Comparison of ENCODE assay signal across 9 cellular contexts in the genomic region with DNA sequence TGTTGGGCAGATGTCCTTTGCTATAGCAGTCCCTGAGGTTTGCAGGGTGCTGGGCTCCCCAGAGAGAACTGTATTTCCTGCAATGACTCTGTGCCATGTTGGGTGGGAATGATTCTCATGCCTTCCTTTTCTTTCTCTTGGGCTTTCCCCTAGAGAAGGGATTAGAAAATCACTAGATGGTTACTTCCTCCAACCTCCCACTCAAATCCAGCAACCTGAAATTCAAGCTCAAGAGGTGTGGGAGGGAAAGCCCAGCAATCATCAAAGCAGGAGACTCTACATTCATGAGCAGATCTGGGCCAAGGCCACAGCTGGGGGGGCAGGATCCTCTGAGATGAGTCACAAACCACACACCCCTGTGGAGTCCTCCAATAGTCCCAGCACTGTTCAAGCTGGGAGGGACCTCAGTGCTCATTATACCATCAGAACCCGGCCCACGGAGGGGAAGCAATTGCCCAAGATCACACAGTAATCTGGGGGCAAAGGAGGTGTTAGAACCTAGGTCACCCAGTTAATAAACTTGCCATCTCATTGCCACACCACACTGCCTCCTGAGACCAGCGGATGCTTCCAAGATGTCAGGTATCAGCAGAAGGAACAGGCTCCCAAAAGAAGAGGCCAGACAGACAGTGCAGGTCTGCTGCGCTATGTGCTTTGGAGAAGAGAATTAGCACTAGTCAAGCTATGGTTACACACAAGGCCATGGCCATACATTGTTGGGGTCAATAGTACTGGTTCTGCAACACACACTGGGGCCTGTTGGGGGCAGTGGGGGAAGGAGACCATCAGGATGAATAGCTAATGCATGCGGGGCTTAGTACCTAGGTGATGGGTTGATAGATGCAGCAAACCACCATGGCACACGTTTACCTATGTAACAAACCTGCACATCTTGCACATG.
DNase-seq lines count a peak whose midpoint lies in the region; ATAC-seq, FAIRE-seq and TF ChIP-seq lines count a peak whose summit lies in the region.
"Had no signal": no experiment of that assay in that cellular context is flagged by ENCODE, and none has a peak within 500 bp of the region (broad histone marks: within the 10 kb centered on the region; RNA-seq: fewer than 3 reads in every experiment).

No MANE protein-coding gene starts in this region.

- FAIRE-seq in HTR-8/SVneo (lab: Jason Lieb, UNC) = peak; percentile 96
- FAIRE-seq: endothelial cell of umbilical vein had no signal

- no peak overlapping the region for H3K27ac Mint-ChIP-seq in MCF 10A (ENCODE audit: low read depth, unreplicated experiment)
- H3K27ac Mint-ChIP-seq in type B pancreatic cell = peak overlapping the region; percentile 82

- no peaks in the 10 kb centered on the region for H3K27me3 Mint-ChIP-seq in MCF 10A (ENCODE audit: insufficient read depth, unreplicated experiment)
- H3K27me3 Mint-ChIP-seq in type B pancreatic cell = peaks cover 5% of the 10 kb centered on the region

- H3K9me3 Mint-ChIP-seq in MCF 10A (ENCODE audit: unreplicated experiment) (no peaks in the 10 kb centered on the region), type B pancreatic cell (peaks cover 9% of the 10 kb centered on the region)

- H3K4me3 Mint-ChIP-seq in MCF 10A (ENCODE audit: unreplicated experiment) (no peak overlapping the region), type B pancreatic cell (no peak overlapping the region)

- CTCF ChIA-PET in MCF 10A (lab: Yijun Ruan, JAX) = interaction anchor here (0.6 to 10.4 kb wide), 6 partner anchors 70 to 187 kb away, joined by 3 to 97 read pairs (median 4); no protein-coding TSS in a partner anchor

- DNase-seq in GM10266 (ENCODE audit: extremely low spot score) (peak; percentile 54), HTR-8/SVneo (ENCODE audit: insufficient read length, low spot score) (peak; percentile 75), MCF 10A (ENCODE audit: unreplicated experiment) (peak; percentile 69), type B pancreatic cell (ENCODE audit: extremely low spot score, unreplicated experiment) (no peak), DMS153 (lab: John Stamatoyannopoulos, UW) (no peak), nucleus accumbens (lab: John Stamatoyannopoulos, UW) (no peak)

- intact Hi-C loops in MCF 10A (cut with micrococcal nuclease) = no loop called here

- BruUV-seq in MCF 10A (replicated peaks; lab: Mats Ljungman, UMichigan) = no TSS peak

- H3K4me1 Mint-ChIP-seq in MCF 10A (ENCODE audit: insufficient read depth, unreplicated experiment) (no peaks in the 10 kb centered on the region), type B pancreatic cell (ENCODE audit: unreplicated experiment) (peaks cover 13% of the 10 kb centered on the region)

- TF ChIP-seq CTCF in GM10266 (IDR thresholded peaks at IDR 0.05; ENCODE audit: control insufficient read depth, insufficient read depth, low read depth, missing control alignments) = no peak
- no peak for TF ChIP-seq CTCF in MCF 10A (IDR thresholded peaks at IDR 0.05; ENCODE audit: unreplicated experiment)
- no peak for TF ChIP-seq CTCF in type B pancreatic cell (conservative IDR thresholded peaks at IDR 0.05)

- POLR2A ChIA-PET in MCF 10A (lab: Yijun Ruan, JAX) = interaction anchor here (1.5 kb wide), 1 partner anchor 12 kb away, joined by 3 read pairs; no protein-coding TSS in a partner anchor

- ATAC-seq in GM21447 (IDR thresholded peaks at IDR 0.05; ENCODE audit: unreplicated experiment) (peak; percentile 84), HG03025 (IDR thresholded peaks at IDR 0.05; ENCODE audit: low FRiP score, unreplicated experiment) (no peak)

- H3K36me3 Mint-ChIP-seq in MCF 10A (ENCODE audit: insufficient read depth, unreplicated experiment) (no peaks in the 10 kb centered on the region), type B pancreatic cell (no peaks in the 10 kb centered on the region)

Comparison
In these comparisons a context has a peak if more than half of its experiments do, and no peak if none do; other contexts are left out.
1. DNase-seq: peak in GM10266 (single experiment), HTR-8/SVneo (single experiment) and MCF 10A (single experiment); none in type B pancreatic cell (single experiment), DMS153 (single experiment) and nucleus accumbens (0 of 56).